ENCODE assay signal across 2 cellular contexts in the genomic region with DNA sequence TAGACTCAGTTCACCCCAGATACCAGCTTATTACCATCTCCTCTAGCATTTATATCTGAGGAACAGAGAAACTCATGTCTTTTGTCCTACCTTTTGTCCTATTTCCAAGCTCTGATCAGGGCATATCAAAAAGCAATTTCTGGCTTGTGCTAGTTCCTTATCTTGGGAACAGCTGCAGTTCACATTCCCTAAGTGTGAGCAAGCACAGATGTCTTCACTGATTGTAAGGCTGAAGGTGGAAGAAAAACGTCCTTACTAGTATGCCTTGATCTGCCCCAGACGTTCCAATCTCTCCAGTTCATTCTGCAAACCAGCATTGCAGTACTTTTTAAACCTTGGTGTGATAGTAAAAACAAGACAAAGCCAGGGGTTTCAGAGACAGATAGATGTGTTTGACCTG.
A peak's percentile ranks its signal among the peaks of the same experiment; 100 is the strongest.
TF ChIP-seq lines count a peak whose summit lies in the region.

No MANE protein-coding gene starts in this region.

TF ChIP-seq in K562, 482 proteins besides CTCF, POLR2A, EP300 and RAD21:
- TF ChIP-seq CBFA2T2 (conservative IDR thresholded peaks at IDR 0.05) (no peak; the same call in 1 of the 2 replicates), TRIM24 (IDR thresholded peaks at IDR 0.05) (peak in 1 of 2 experiments; percentile 24; a peak in 1 of 4 replicates), ARID1B (IDR thresholded peaks at IDR 0.05) (peak; percentile 63), TEAD4 (IDR thresholded peaks at IDR 0.05; ENCODE audit: low read length) (peak; percentile 78), TEAD4 (CRISPR knock-in tag; IDR thresholded peaks at IDR 0.05; ENCODE audit: borderline replicate concordance) (no peak), MCM2 (IDR thresholded peaks at IDR 0.05; ENCODE audit: low read depth) (no peak), MAFK (IDR thresholded peaks at IDR 0.05; ENCODE audit: low read length) (no peak), ZNF668 (CRISPR knock-in tag; IDR thresholded peaks at IDR 0.05) (no peak), HDAC1 (IDR thresholded peaks at IDR 0.05) (0 out of 4 replicates have a peak, but pooled peaks of 1 of the 2 experiments have one; percentile 29), CBFA2T3 (IDR thresholded peaks at IDR 0.05) (peak; percentile 79), GTF2F1 (IDR thresholded peaks at IDR 0.05; ENCODE audit: low read depth, low read length) (no peak), DPF2 (IDR thresholded peaks at IDR 0.05) (peak; percentile 33; the same call in 1 of the 2 replicates), OTX1 (CRISPR knock-in tag; IDR thresholded peaks at IDR 0.05) (no peak), TAL1 (IDR thresholded peaks at IDR 0.05) (peak; percentile 66), KDM1A (IDR thresholded peaks at IDR 0.05) (peak; percentile 53 to 68; a peak in 2 of 4 replicates), TCF3 (CRISPR knock-in tag; IDR thresholded peaks at IDR 0.05) (peak; percentile 55), ZBED1 (IDR thresholded peaks at IDR 0.05) (no peak), SOX6 (IDR thresholded peaks at IDR 0.05) (peak; percentile 31; the same call in 1 of the 2 replicates), NCOR1 (IDR thresholded peaks at IDR 0.05) (0 out of 2 replicates have a peak, but pooled peaks have one; percentile 18), NR4A1 (CRISPR knock-in tag; IDR thresholded peaks at IDR 0.05) (no peak), NR4A1 (tag; IDR thresholded peaks at IDR 0.05) (no peak), FOSL1 (tag; conservative IDR thresholded peaks at IDR 0.05) (peak; percentile 31; the same call in 1 of the 2 replicates)
- TF ChIP-seq, protein P1, sequence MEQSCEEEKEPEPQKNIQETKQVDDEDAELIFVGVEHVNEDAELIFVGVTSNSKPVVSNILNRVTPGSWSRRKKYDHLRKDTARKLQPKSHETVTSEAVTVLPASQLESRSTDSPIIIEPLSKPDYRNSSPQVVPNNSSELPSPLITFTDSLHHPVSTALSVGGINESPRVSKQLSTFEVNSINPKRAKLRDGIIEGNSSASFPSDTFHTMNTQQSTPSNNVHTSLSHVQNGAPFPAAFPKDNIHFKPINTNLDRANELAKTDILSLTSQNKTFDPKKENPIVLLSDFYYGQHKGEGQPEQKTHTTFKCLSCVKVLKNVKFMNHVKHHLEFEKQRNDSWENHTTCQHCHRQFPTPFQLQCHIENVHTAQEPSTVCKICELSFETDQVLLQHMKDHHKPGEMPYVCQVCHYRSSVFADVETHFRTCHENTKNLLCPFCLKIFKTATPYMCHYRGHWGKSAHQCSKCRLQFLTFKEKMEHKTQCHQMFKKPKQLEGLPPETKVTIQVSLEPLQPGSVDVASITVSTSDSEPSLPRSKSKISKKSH (CRISPR knock-in tag; IDR thresholded peaks at IDR 0.05): no peak
- TF ChIP-seq, protein P2, sequence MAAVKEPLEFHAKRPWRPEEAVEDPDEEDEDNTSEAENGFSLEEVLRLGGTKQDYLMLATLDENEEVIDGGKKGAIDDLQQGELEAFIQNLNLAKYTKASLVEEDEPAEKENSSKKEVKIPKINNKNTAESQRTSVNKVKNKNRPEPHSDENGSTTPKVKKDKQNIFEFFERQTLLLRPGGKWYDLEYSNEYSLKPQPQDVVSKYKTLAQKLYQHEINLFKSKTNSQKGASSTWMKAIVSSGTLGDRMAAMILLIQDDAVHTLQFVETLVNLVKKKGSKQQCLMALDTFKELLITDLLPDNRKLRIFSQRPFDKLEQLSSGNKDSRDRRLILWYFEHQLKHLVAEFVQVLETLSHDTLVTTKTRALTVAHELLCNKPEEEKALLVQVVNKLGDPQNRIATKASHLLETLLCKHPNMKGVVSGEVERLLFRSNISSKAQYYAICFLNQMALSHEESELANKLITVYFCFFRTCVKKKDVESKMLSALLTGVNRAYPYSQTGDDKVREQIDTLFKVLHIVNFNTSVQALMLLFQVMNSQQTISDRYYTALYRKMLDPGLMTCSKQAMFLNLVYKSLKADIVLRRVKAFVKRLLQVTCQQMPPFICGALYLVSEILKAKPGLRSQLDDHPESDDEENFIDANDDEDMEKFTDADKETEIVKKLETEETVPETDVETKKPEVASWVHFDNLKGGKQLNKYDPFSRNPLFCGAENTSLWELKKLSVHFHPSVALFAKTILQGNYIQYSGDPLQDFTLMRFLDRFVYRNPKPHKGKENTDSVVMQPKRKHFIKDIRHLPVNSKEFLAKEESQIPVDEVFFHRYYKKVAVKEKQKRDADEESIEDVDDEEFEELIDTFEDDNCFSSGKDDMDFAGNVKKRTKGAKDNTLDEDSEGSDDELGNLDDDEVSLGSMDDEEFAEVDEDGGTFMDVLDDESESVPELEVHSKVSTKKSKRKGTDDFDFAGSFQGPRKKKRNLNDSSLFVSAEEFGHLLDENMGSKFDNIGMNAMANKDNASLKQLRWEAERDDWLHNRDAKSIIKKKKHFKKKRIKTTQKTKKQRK (IDR thresholded peaks at IDR 0.05; ENCODE audit: borderline replicate concordance, low read depth, low read length): no peak

TF ChIP-seq in HEK293T, 16 proteins besides CTCF, POLR2A, EP300 and RAD21:
- no peak for TF ChIP-seq SUZ12 (IDR thresholded peaks at IDR 0.05)
